In genomic region chr6:4516206-4516605, GRCh38 we compare ENCODE assay signal across 29 cellular contexts.
"Had no signal": no experiment of that assay in that cellular context is flagged by ENCODE, and none has a peak within 500 bp of the region (broad histone marks: within the 10 kb centered on the region; RNA-seq: fewer than 3 reads in every experiment).

No MANE protein-coding gene starts in this region.

- ATAC-seq: activated T-helper 17 cell treated with anti-CD3 and anti-CD28 coated beads, Interleukin-2, amount 50 U/mL, for 72 hours; foreskin keratinocyte; heart left ventricle; naive thymus-derived CD4-positive, alpha-beta T cell; SK-N-SH treated with all-trans-retinoic acid at 6 μM for 48 hours; stimulated activated memory B cell treated with anti-CD40 and anti-IgM and Interleukin-4, amounts not matched to agents 10 μg/mL and 1 μg/mL and 100 μg/mL, for 72 hours; T-cell had no signal

- DNase-seq: activated CD4-positive, alpha-beta memory T cell treated with anti-CD3 and anti-CD28 coated beads for 36 hours; activated CD4-positive, alpha-beta T cell treated with anti-CD3 and anti-CD28 coated beads for 4 hours; activated CD4-positive, CD25-positive, alpha-beta regulatory T cell; activated CD8-positive, alpha-beta memory T cell treated with anti-CD3 and anti-CD28 coated beads, Interleukin-2, amount 50 U/mL, for 48 hours; activated gamma-delta T cell treated with Interleukin-2 at 50 U/mL for 16 hours; activated naive CD4-positive, alpha-beta T cell treated with anti-CD3 and anti-CD28 coated beads, Interleukin-2, amount 50 U/mL, for 16 hours; activated T-cell treated with anti-CD3 and anti-CD28 coated beads, Interleukin-2, amount 50 U/mL, for 24 hours; amygdala; colonic mucosa; dorsolateral prefrontal cortex; effector memory CD4-positive, alpha-beta T cell; erythroblast; foreskin keratinocyte; heart left ventricle; left cardiac atrium; naive thymus-derived CD4-positive, alpha-beta T cell; ovary; sigmoid colon; stimulated activated CD4-positive, alpha-beta T cell treated with anti-CD3 and anti-CD28 coated beads, Interleukin-1b, Interleukin-23, amount 100 ng/mL, for 48 hours; stimulated activated CD4-positive, alpha-beta T cell treated with anti-CD3 and anti-CD28 coated beads, Interleukin-4, amount 100 ng/mL, for 4 hours; stimulated activated CD8-positive, alpha-beta memory T cell treated with anti-CD3 and anti-CD28 coated beads, Interleukin-4, amount 100 ng/mL, for 48 hours; stomach; T-cell; thyroid gland had no signal

- H3K4me3 ChIP-seq: breast epithelium, colonic mucosa, dorsolateral prefrontal cortex, heart left ventricle, ovary, sigmoid colon, smooth muscle cell, stomach, thyroid gland had no signal
